1 cellular context compared by ENCODE assay signal in genomic region chr7:79936281-79936983, GRCh38.
TF ChIP-seq lines count a peak whose summit lies in the region.

No MANE protein-coding gene starts in this region.

TF ChIP-seq in IMR-90, 13 proteins besides CTCF, POLR2A, EP300 and RAD21 (continued from another document):
- TF ChIP-seq USF2 (IDR thresholded peaks at IDR 0.05; ENCODE audit: low read depth, low read length) (no peak), SMC3 (IDR thresholded peaks at IDR 0.05; ENCODE audit: low read depth, low read length) (no peak), MXI1 (IDR thresholded peaks at IDR 0.05; ENCODE audit: borderline replicate concordance, low read depth, low read length) (no peak), BHLHE40 (IDR thresholded peaks at IDR 0.05; ENCODE audit: low read depth, low read length) (no peak), NFE2L2 (IDR thresholded peaks at IDR 0.05; ENCODE audit: low read depth, low read length) (no peak)
